Comparison of ENCODE assay signal across 13 cellular contexts in genomic region chr6:125480571-125480970, GRCh38.
"Had no signal": no experiment of that assay in that cellular context is flagged by ENCODE, and none has a peak within 500 bp of the region (broad histone marks: within the 10 kb centered on the region; RNA-seq: fewer than 3 reads in every experiment).

No MANE protein-coding gene starts in this region.

- H3K4me3 ChIP-seq: cardiac muscle cell, psoas muscle, sigmoid colon, thyroid gland, uterus had no signal

- DNase-seq: activated CD4-positive, alpha-beta T cell treated with anti-CD3 and anti-CD28 coated beads, Interleukin-2, amount 10 ng/mL, durations not matched to agents 7 days and 5 days; activated naive CD4-positive, alpha-beta T cell; activated naive CD8-positive, alpha-beta T cell treated with anti-CD3 and anti-CD28 coated beads, Interleukin-2, amount 10 ng/mL, durations not matched to agents 7 days and 5 days; anterior cingulate cortex; erythroblast; foreskin keratinocyte; psoas muscle; sigmoid colon; thyroid gland; uterus had no signal

- H3K9me3 ChIP-seq: psoas muscle, sigmoid colon, thyroid gland, uterus had no signal

- H3K27me3 ChIP-seq: cardiac muscle cell, foreskin keratinocyte, sigmoid colon, thyroid gland, uterus had no signal

- H3K27ac ChIP-seq: cardiac muscle cell, foreskin keratinocyte, psoas muscle, sigmoid colon, thyroid gland, uterus had no signal

- ATAC-seq: foreskin keratinocyte; psoas muscle; stimulated activated effector memory CD8-positive, alpha-beta T cell treated with anti-CD3 and anti-CD28 coated beads, Interleukin-12 subunit alpha, Interleukin-12 subunit beta, amount 100 ng/mL, for 72 hours had no signal

- H3K36me3 ChIP-seq: cardiac muscle cell, sigmoid colon, thyroid gland, uterus had no signal

- FAIRE-seq: colon had no signal

- H3K4me1 ChIP-seq: foreskin keratinocyte, sigmoid colon, thyroid gland, uterus had no signal
